ENCODE assay signal across 9 cellular contexts in genomic region chrX:139932077-139932900, GRCh38. TPM values are rescaled to one million over a fixed set of nuclear protein-coding genes. Genes with fewer than 3 reads are reported as not detected.
DNase-seq lines count a peak whose midpoint lies in the region; ATAC-seq and TF ChIP-seq lines count a peak whose summit lies in the region.
"Had no signal": no experiment of that assay in that cellular context is flagged by ENCODE, and none has a peak within 500 bp of the region (broad histone marks: within the 10 kb centered on the region; RNA-seq: fewer than 3 reads in every experiment).

No MANE protein-coding gene starts in this region.

- H3K36me3 ChIP-seq in HUES64 (ENCODE audit: insufficient read depth, low read length) (no peaks in the 10 kb centered on the region), colonic mucosa (no peaks in the 10 kb centered on the region)

- H3K9me3 ChIP-seq in HUES64 (ENCODE audit: insufficient read depth, low read depth, low read length) (no peaks in the 10 kb centered on the region), colonic mucosa (no peaks in the 10 kb centered on the region)

- TF ChIP-seq CTCF in colonic mucosa (IDR thresholded peaks at IDR 0.05): no peak

- ATAC-seq in GM21515 (IDR thresholded peaks at IDR 0.05; ENCODE audit: unreplicated experiment): peak; percentile 42
- peak; percentile 71 for ATAC-seq in left lobe of liver

- H3K9ac ChIP-seq in HUES64 (ENCODE audit: low read depth, low read length) (peak overlapping the region; percentile 76), colonic mucosa (ENCODE audit: low read depth in 2 of 2, low read length in 2 of 2) (peak overlapping the region; percentile 60 to 94)

- DNase-seq in EL (peak; percentile 39), colonic mucosa (peak; percentile 47), left lobe of liver (ENCODE audit: low spot score) (peak; percentile 66), DMS114 treated with DMSO at 0.1 percent for 48 hours (lab: John Stamatoyannopoulos, UW; ENCODE audit: unreplicated experiment) (no peak)
- DNase-seq in activated CD4-positive, CD25-positive, alpha-beta regulatory T cell treated with anti-CD3 and anti-CD28 coated beads, Interleukin-2, amount 50 U/mL, for 72 hours: peak; percentile 48
- DNase-seq in stimulated activated CD4-positive, alpha-beta T cell treated with anti-CD3 and anti-CD28 coated beads, TNF-alpha, amount 100 ng/mL, for 1 hour (ENCODE audit: low read depth in 3 of 3, low spot score in 1 of 3): peak in 2 of 3 donors; percentile 13 to 17

- intact Hi-C loops in colonic mucosa (cut with DNase I): loop anchor here (10.0 kb wide), 1 partner anchor 97 kb away; no protein-coding TSS in a partner anchor

- H3K4me1 ChIP-seq in HUES64 (ENCODE audit: insufficient read depth, low read length) (peaks cover 24% of the 10 kb centered on the region), colonic mucosa (no peaks in the 10 kb centered on the region)

- H3K4me3 ChIP-seq in HUES64 (ENCODE audit: low read length): peak overlapping the region; percentile 78
- peak overlapping the region; percentile 61 for H3K4me3 ChIP-seq in colonic mucosa

- H3K27ac ChIP-seq in HUES64 (ENCODE audit: low read depth, low read length) (peak overlapping the region; percentile 77; the same call in 1 of the 2 replicates), colonic mucosa (peak overlapping the region; percentile 98)

- H3K27me3 ChIP-seq in HUES64 (ENCODE audit: insufficient read depth, low read length): peaks cover 6% of the 10 kb centered on the region
- no peaks in the 10 kb centered on the region for H3K27me3 ChIP-seq in colonic mucosa

- WGBS in HUES64: under 1% methylated on average over 104 of the region's 109 CpGs

RNA-seq across cellular contexts. Expression of gene ATP11C, which starts 0.6 kb away (rescaled TPM):
- 28.6 TPM for polyA plus RNA-seq in HUES64 (2013, experiment 1 of 2)
- 32.3 TPM for polyA plus RNA-seq in HUES64 (2013, experiment 2 of 2)
- 10 to 100 TPM in 1 of 2 donors, 1 to 10 TPM in 1; 9.1 to 15.3 TPM for total RNA-seq in colonic mucosa
- total RNA-seq in left lobe of liver: 29.3 TPM

RNA-seq across cellular contexts. Expression of gene CXorf66, which starts 33.0 kb away (rescaled TPM):
- not detected for polyA plus RNA-seq in HUES64 (2013, experiment 1 of 2)
- polyA plus RNA-seq in HUES64 (2013, experiment 2 of 2): not detected
- total RNA-seq in colonic mucosa (not detected), left lobe of liver (not detected)
- total RNA-seq: renal cortical epithelial cell had no signal
